Comparison of ENCODE assay signal across 11 cellular contexts in the genomic region with DNA sequence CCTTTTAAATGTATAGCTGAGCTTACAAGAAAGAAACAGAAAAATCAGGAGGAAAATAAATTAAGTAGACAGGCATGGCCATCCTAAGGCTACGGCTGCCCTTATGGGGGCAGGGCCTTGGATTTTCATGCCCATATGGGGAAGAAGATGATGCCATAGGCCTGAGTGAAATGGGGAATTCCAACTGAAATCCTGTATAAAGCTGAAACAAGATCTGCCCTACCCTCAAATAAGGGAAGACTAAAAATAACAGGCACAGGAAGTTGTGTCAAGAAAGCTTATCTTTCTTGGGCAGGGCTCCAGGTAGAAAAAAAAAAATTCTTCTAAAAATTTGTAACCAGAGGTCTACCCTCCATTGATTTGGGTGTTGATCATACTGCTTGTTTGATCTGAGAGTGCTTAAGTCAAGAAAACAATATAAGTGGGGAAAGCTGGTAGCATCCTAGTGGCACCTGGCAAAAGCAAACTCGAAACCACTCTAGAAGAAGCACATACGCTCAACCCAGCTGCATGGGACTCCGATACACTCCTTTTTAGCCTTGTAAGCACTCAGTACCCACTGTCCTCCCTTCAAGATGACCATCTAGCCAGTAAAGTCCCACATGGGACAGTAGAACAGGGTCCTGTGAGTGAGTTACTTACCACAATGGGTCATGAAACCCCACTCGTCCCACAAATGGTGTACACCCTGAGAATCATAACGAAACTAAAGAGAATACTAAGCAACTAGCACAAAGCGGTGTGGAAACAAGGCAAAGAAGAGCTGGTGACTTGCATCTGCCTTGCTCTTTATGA. TPM values are rescaled to one million over a fixed set of nuclear protein-coding genes. Genes with fewer than 3 reads are reported as not detected.
A peak's percentile ranks its signal among the peaks of the same experiment; 100 is the strongest.
DNase-seq lines count a peak whose midpoint lies in the region; ATAC-seq and TF ChIP-seq lines count a peak whose summit lies in the region.
"Had no signal": no experiment of that assay in that cellular context is flagged by ENCODE, and none has a peak within 500 bp of the region (broad histone marks: within the 10 kb centered on the region; RNA-seq: fewer than 3 reads in every experiment).

No MANE protein-coding gene starts in this region.

- H3K27me3 Mint-ChIP-seq in activated T-helper 1 cell treated with anti-CD3 and anti-CD28 coated beads, Interleukin-12 subunit alpha, Interleukin-12 subunit beta, Interleukin-2, Interleukin-4 antibody, amounts not matched to agents 30 ng/mL and 10 ng/mL and 1 ng/mL, durations not matched to agents 14 hours and 24 hours and 36 hours (ENCODE audit: insufficient read depth): peaks cover 12% of the 10 kb centered on the region
- no peaks in the 10 kb centered on the region for H3K27me3 Mint-ChIP-seq in WTC11 (ENCODE audit: low read depth)

- H3K27ac ChIP-seq in right lobe of liver: no peak overlapping the region
- H3K27ac ChIP-seq: colonic mucosa, heart left ventricle had no signal

- H3K4me3 Mint-ChIP-seq in activated T-helper 1 cell treated with anti-CD3 and anti-CD28 coated beads, Interleukin-12 subunit alpha, Interleukin-12 subunit beta, Interleukin-2, Interleukin-4 antibody, amounts not matched to agents 30 ng/mL and 10 ng/mL and 1 ng/mL, durations not matched to agents 14 hours and 24 hours and 36 hours: no peak overlapping the region
- H3K4me3 Mint-ChIP-seq in WTC11: no peak overlapping the region

- WGBS in right lobe of liver (ENCODE audit: insufficient coverage, low coverage, low lambda C conversion rate, missing lambda C conversion rate): 56% methylated on average over 5 of the region's 7 CpGs

- DNase-seq in MV-4-11 (lab: John Stamatoyannopoulos, UW) (peak; percentile 45), left kidney (ENCODE audit: low read depth, low spot score) (peak; percentile 9), WTC11 (ENCODE audit: low spot score) (no peak), right lobe of liver (no peak)
- no peak for DNase-seq in activated T-helper 1 cell treated with anti-CD3 and anti-CD28 coated beads, Interleukin-12 subunit alpha, Interleukin-12 subunit beta, Interleukin-2, Interleukin-4 antibody, amounts not matched to agents 30 ng/mL and 10 ng/mL and 1 ng/mL, durations not matched to agents 14 hours and 24 hours and 36 hours (ENCODE audit: low spot score)
- no peak for DNase-seq in activated CD4-positive, CD25-positive, alpha-beta regulatory T cell treated with anti-CD3 and anti-CD28 coated beads, Interleukin-2, amount 50 U/mL, for 72 hours
- DNase-seq: colonic mucosa, heart left ventricle, NCI-H1436 treated with DMSO at 0.1 percent for 48 hours had no signal

- peaks cover 5% of the 10 kb centered on the region for H3K4me1 Mint-ChIP-seq in activated T-helper 1 cell treated with anti-CD3 and anti-CD28 coated beads, Interleukin-12 subunit alpha, Interleukin-12 subunit beta, Interleukin-2, Interleukin-4 antibody, amounts not matched to agents 30 ng/mL and 10 ng/mL and 1 ng/mL, durations not matched to agents 14 hours and 24 hours and 36 hours (ENCODE audit: low read depth)
- H3K4me1 Mint-ChIP-seq in WTC11: peaks cover 3% of the 10 kb centered on the region; the same call in 1 of the 2 replicates

- H3K4me1 ChIP-seq in right lobe of liver: no peaks in the 10 kb centered on the region
- H3K4me1 ChIP-seq: colonic mucosa, heart left ventricle had no signal

- H3K9me3 Mint-ChIP-seq in activated T-helper 1 cell treated with anti-CD3 and anti-CD28 coated beads, Interleukin-12 subunit alpha, Interleukin-12 subunit beta, Interleukin-2, Interleukin-4 antibody, amounts not matched to agents 30 ng/mL and 10 ng/mL and 1 ng/mL, durations not matched to agents 14 hours and 24 hours and 36 hours: peaks cover 2% of the 10 kb centered on the region
- H3K9me3 Mint-ChIP-seq in WTC11: peaks cover 2% of the 10 kb centered on the region; the same call in 1 of the 2 replicates

- no peak overlapping the region for H3K4me3 ChIP-seq in right lobe of liver
- H3K4me3 ChIP-seq: colonic mucosa, heart left ventricle had no signal

- H3K27ac Mint-ChIP-seq in activated T-helper 1 cell treated with anti-CD3 and anti-CD28 coated beads, Interleukin-12 subunit alpha, Interleukin-12 subunit beta, Interleukin-2, Interleukin-4 antibody, amounts not matched to agents 30 ng/mL and 10 ng/mL and 1 ng/mL, durations not matched to agents 14 hours and 24 hours and 36 hours: no peak overlapping the region
- no peak overlapping the region for H3K27ac Mint-ChIP-seq in WTC11

- H3K27me3 ChIP-seq in right lobe of liver: no peaks in the 10 kb centered on the region
- H3K27me3 ChIP-seq: colonic mucosa, heart left ventricle had no signal

- no peak for TF ChIP-seq POLR2A in right lobe of liver (IDR thresholded peaks at IDR 0.05)

- no peaks in the 10 kb centered on the region for H3K36me3 ChIP-seq in right lobe of liver
- H3K36me3 ChIP-seq: colonic mucosa, heart left ventricle had no signal

- POLR2A ChIA-PET in WTC11 (lab: Charles Lee): no interaction called here

- H3K9me3 ChIP-seq in right lobe of liver: no peaks in the 10 kb centered on the region
- H3K9me3 ChIP-seq: colonic mucosa had no signal

- CTCF ChIA-PET in WTC11 (lab: Charles Lee): no interaction called here

- intact Hi-C loops in activated T-helper 1 cell treated with anti-CD3 and anti-CD28 coated beads, Interleukin-12 subunit alpha, Interleukin-12 subunit beta, Interleukin-2, Interleukin-4 antibody, amounts not matched to agents 30 ng/mL and 10 ng/mL and 1 ng/mL, durations not matched to agents 14 hours and 24 hours and 36 hours (cut with micrococcal nuclease): no loop called here
- intact Hi-C loops in right lobe of liver (cut with DNase I): no loop called here

- ATAC-seq in GM18868 (IDR thresholded peaks at IDR 0.05; ENCODE audit: unreplicated experiment) (peak; percentile 68), HG02759 (IDR thresholded peaks at IDR 0.05; ENCODE audit: unreplicated experiment) (peak; percentile 63), WTC11 (no peak), right lobe of liver (no peak)
- ATAC-seq: heart left ventricle had no signal

- no peaks in the 10 kb centered on the region for H3K36me3 Mint-ChIP-seq in activated T-helper 1 cell treated with anti-CD3 and anti-CD28 coated beads, Interleukin-12 subunit alpha, Interleukin-12 subunit beta, Interleukin-2, Interleukin-4 antibody, amounts not matched to agents 30 ng/mL and 10 ng/mL and 1 ng/mL, durations not matched to agents 14 hours and 24 hours and 36 hours (ENCODE audit: low read depth)
- no peaks in the 10 kb centered on the region for H3K36me3 Mint-ChIP-seq in WTC11

- TF ChIP-seq CTCF in WTC11 (IDR thresholded peaks at IDR 0.05): no peak
- no peak for TF ChIP-seq CTCF in right lobe of liver (IDR thresholded peaks at IDR 0.05)

TF ChIP-seq in WTC11, 78 proteins besides CTCF, POLR2A, EP300 and RAD21 (continues in another document):
- TF ChIP-seq ZNF263 (CRISPR knock-in tag; IDR thresholded peaks at IDR 0.05; ENCODE audit: low read depth) (no peak), ESRRA (CRISPR knock-in tag; IDR thresholded peaks at IDR 0.05; ENCODE audit: borderline replicate concordance) (no peak), OVOL2 (CRISPR knock-in tag; IDR thresholded peaks at IDR 0.05; ENCODE audit: borderline replicate concordance) (no peak), GRHL2 (CRISPR knock-in tag; IDR thresholded peaks at IDR 0.05; ENCODE audit: insufficient replicate concordance, severe bottlenecking) (no peak), ZNF232 (CRISPR knock-in tag; IDR thresholded peaks at IDR 0.05) (no peak), NR1H2 (CRISPR knock-in tag; IDR thresholded peaks at IDR 0.05) (no peak), TEAD1 (CRISPR knock-in tag; IDR thresholded peaks at IDR 0.05) (no peak)
- TF ChIP-seq, protein P1, sequence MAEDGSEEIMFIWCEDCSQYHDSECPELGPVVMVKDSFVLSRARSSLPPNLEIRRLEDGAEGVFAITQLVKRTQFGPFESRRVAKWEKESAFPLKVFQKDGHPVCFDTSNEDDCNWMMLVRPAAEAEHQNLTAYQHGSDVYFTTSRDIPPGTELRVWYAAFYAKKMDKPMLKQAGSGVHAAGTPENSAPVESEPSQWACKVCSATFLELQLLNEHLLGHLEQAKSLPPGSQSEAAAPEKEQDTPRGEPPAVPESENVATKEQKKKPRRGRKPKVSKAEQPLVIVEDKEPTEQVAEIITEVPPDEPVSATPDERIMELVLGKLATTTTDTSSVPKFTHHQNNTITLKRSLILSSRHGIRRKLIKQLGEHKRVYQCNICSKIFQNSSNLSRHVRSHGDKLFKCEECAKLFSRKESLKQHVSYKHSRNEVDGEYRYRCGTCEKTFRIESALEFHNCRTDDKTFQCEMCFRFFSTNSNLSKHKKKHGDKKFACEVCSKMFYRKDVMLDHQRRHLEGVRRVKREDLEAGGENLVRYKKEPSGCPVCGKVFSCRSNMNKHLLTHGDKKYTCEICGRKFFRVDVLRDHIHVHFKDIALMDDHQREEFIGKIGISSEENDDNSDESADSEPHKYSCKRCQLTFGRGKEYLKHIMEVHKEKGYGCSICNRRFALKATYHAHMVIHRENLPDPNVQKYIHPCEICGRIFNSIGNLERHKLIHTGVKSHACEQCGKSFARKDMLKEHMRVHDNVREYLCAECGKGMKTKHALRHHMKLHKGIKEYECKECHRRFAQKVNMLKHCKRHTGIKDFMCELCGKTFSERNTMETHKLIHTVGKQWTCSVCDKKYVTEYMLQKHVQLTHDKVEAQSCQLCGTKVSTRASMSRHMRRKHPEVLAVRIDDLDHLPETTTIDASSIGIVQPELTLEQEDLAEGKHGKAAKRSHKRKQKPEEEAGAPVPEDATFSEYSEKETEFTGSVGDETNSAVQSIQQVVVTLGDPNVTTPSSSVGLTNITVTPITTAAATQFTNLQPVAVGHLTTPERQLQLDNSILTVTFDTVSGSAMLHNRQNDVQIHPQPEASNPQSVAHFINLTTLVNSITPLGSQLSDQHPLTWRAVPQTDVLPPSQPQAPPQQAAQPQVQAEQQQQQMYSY (CRISPR knock-in tag; IDR thresholded peaks at IDR 0.05): no peak
- TF ChIP-seq, protein P2, sequence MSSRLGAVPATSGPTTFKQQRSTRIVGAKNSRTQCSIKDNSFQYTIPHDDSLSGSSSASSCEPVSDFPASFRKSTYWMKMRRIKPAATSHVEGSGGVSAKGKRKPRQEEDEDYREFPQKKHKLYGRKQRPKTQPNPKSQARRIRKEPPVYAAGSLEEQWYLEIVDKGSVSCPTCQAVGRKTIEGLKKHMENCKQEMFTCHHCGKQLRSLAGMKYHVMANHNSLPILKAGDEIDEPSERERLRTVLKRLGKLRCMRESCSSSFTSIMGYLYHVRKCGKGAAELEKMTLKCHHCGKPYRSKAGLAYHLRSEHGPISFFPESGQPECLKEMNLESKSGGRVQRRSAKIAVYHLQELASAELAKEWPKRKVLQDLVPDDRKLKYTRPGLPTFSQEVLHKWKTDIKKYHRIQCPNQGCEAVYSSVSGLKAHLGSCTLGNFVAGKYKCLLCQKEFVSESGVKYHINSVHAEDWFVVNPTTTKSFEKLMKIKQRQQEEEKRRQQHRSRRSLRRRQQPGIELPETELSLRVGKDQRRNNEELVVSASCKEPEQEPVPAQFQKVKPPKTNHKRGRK (CRISPR knock-in tag; IDR thresholded peaks at IDR 0.05; ENCODE audit: borderline replicate concordance): no peak

RNA-seq across cellular contexts. Expression of a gene that starts 22.3 kb away (rescaled TPM):
- not detected in 2 replicates for total RNA-seq in activated T-helper 1 cell treated with anti-CD3 and anti-CD28 coated beads, Interleukin-12 subunit alpha, Interleukin-12 subunit beta, Interleukin-2, Interleukin-4 antibody, amounts not matched to agents 30 ng/mL and 10 ng/mL and 1 ng/mL, durations not matched to agents 14 hours and 24 hours and 36 hours
- total RNA-seq in WTC11 (2021) (0.04 to 0.23 TPM (median 0.14 TPM) in 3 replicates), right lobe of liver (under 1 TPM; 0.12 to 0.35 (median 0.26) TPM)

Comparison
In these comparisons a context has a peak if more than half of its experiments do, and no peak if none do; other contexts are left out.
1. ATAC-seq: peak in GM18868 (single experiment) and HG02759 (single experiment); none in WTC11 (single experiment) and right lobe of liver (0 of 4).
2. DNase-seq: peak in MV-4-11 (single experiment) and left kidney (single experiment); none in activated T-helper 1 cell treated with anti-CD3 and anti-CD28 coated beads, Interleukin-12 subunit alpha, Interleukin-12 subunit beta, Interleukin-2, Interleukin-4 antibody, amounts not matched to agents 30 ng/mL and 10 ng/mL and 1 ng/mL, durations not matched to agents 14 hours and 24 hours and 36 hours (single experiment), WTC11 (single experiment), right lobe of liver (0 of 3) and activated CD4-positive, CD25-positive, alpha-beta regulatory T cell treated with anti-CD3 and anti-CD28 coated beads, Interleukin-2, amount 50 U/mL, for 72 hours (single experiment).